Comparison of ENCODE assay signal across 10 cellular contexts in the genomic region with DNA sequence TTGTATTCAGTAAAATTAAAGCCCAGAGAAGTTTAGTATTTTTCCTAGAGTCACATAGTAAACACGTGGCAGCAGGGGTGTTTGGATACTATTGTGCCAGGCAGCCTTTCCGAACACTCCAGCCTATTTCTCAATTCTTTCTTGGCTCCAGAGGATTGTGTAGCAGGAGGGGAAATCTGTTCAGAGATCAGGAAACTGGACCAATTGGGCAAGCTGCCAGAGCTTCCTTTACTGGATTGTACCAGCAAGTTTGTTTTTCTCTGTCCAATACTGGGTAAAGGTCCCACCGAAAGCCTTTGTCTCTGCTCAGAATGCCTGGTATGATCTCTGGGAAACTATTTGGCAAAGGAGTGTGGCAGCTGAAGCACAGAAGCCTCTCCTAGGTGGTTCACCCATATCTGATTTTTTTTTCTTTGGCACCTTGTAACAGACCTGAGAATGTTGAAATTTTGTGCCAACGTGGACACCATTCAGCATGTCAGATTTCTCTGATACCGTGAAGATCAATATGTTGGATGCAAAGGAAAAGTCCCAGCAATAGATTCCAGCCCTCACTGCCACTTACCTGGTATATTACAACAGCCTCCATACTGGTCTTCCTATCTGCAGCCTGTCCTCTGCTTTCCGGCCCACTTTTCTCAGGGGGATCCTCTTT.
DNase-seq lines count a peak whose midpoint lies in the region; ATAC-seq and TF ChIP-seq lines count a peak whose summit lies in the region.
"Had no signal": no experiment of that assay in that cellular context is flagged by ENCODE, and none has a peak within 500 bp of the region (broad histone marks: within the 10 kb centered on the region; RNA-seq: fewer than 3 reads in every experiment).

No MANE protein-coding gene starts in this region.

- peak; percentile 85 for DNase-seq in MCF 10A (ENCODE audit: unreplicated experiment)
- DNase-seq in mammary epithelial cell: no peak
- peak; percentile 67 for DNase-seq in fibroblast of the conjunctiva (ENCODE audit: low read depth)
- DNase-seq in CD8-positive, alpha-beta memory T cell: no peak
- DNase-seq in osteoblast (ENCODE audit: insufficient read length, low spot score, missing footprints): no peak
- no peak for DNase-seq in HAP-1 (ENCODE audit: low spot score in 2 of 2)
- DNase-seq: activated CD4-positive, alpha-beta T cell treated with anti-CD3 and anti-CD28 coated beads for 36 hours; stimulated activated CD4-positive, alpha-beta T cell treated with anti-CD3 and anti-CD28 coated beads, Interleukin-4, amount 100 ng/mL, for 1 hour had no signal

- H3K4me3 Mint-ChIP-seq in MCF 10A (ENCODE audit: unreplicated experiment): no peak overlapping the region
- no peak overlapping the region for H3K4me3 Mint-ChIP-seq in nephron
- H3K4me3 Mint-ChIP-seq in CD8-positive, alpha-beta memory T cell: no peak overlapping the region
- H3K4me3 Mint-ChIP-seq: activated CD4-positive, alpha-beta T cell treated with anti-CD3 and anti-CD28 coated beads for 36 hours had no signal

- dilution Hi-C loops in mammary epithelial cell (cut with HindIII; ENCODE audit: low sequenced_read_pairs): no loop called here

- H3K4me1 Mint-ChIP-seq in MCF 10A (ENCODE audit: insufficient read depth, unreplicated experiment): peaks cover 26% of the 10 kb centered on the region
- peaks cover 27% of the 10 kb centered on the region for H3K4me1 Mint-ChIP-seq in nephron
- peaks cover 0 to under 1% (median 0%) of the 10 kb centered on the region in 3 donors for H3K4me1 Mint-ChIP-seq in CD8-positive, alpha-beta memory T cell
- H3K4me1 Mint-ChIP-seq: activated CD4-positive, alpha-beta T cell treated with anti-CD3 and anti-CD28 coated beads for 36 hours had no signal

- H3K36me3 ChIP-seq in mammary epithelial cell (ENCODE audit: insufficient read depth, low read length) (no peaks in the 10 kb centered on the region), osteoblast (ENCODE audit: insufficient read depth, low read length) (no peaks in the 10 kb centered on the region), HAP-1 (replicated peaks) (no peaks in the 10 kb centered on the region)
- no peaks in the 10 kb centered on the region for H3K36me3 ChIP-seq in CD8-positive, alpha-beta memory T cell (ENCODE audit: insufficient read depth, low read length)

- ATAC-seq in GM21786 (IDR thresholded peaks at IDR 0.05; ENCODE audit: unreplicated experiment): no peak
- ATAC-seq: activated CD4-positive, alpha-beta T cell treated with anti-CD3 and anti-CD28 coated beads for 36 hours had no signal

- H3K9me3 ChIP-seq in mammary epithelial cell (replicated peaks; ENCODE audit: insufficient read depth, low read length) (no peaks in the 10 kb centered on the region), osteoblast (ENCODE audit: low read depth, low read length) (no peaks in the 10 kb centered on the region), HAP-1 (no peaks in the 10 kb centered on the region)
- H3K9me3 ChIP-seq in CD8-positive, alpha-beta memory T cell (ENCODE audit: low read length): no peaks in the 10 kb centered on the region

- no peak for TF ChIP-seq CTCF in MCF 10A (IDR thresholded peaks at IDR 0.05; ENCODE audit: unreplicated experiment)
- TF ChIP-seq CTCF in mammary epithelial cell (conservative IDR thresholded peaks at IDR 0.05 in 1 of 2, IDR thresholded peaks at IDR 0.05 in 1 of 2; ENCODE audit: extremely low read depth in 1 of 2, insufficient read depth in 1 of 2, low read depth in 1 of 2, low read length in 2 of 2): no peak
- no peak for TF ChIP-seq CTCF in nephron (IDR thresholded peaks at IDR 0.05; ENCODE audit: unreplicated experiment in 3 of 3)
- no peak for TF ChIP-seq CTCF in osteoblast (IDR thresholded peaks at IDR 0.05; ENCODE audit: extremely low read depth, low read depth, low read length)

- no peak overlapping the region for H2AFZ ChIP-seq in mammary epithelial cell (ENCODE audit: low read depth, low read length)
- H2AFZ ChIP-seq in osteoblast (ENCODE audit: low read length): no peak overlapping the region

- H3K9ac ChIP-seq in mammary epithelial cell (ENCODE audit: insufficient read depth, low read length): no peak overlapping the region

- H3K4me3 ChIP-seq in mammary epithelial cell (replicated peaks in 1 of 3; ENCODE audit: insufficient read depth in 1 of 3, low read depth in 2 of 3, low read length in 3 of 3) (no peak overlapping the region), osteoblast (ENCODE audit: insufficient read depth, low read length) (no peak overlapping the region), HAP-1 (no peak overlapping the region)
- no peak overlapping the region for H3K4me3 ChIP-seq in CD8-positive, alpha-beta memory T cell (ENCODE audit: low read length)

- intact Hi-C loops in MCF 10A (cut with micrococcal nuclease): no loop called here
- intact Hi-C loops in mammary epithelial cell (cut with micrococcal nuclease): no loop called here

- H3K27me3 Mint-ChIP-seq in MCF 10A (ENCODE audit: insufficient read depth, unreplicated experiment) (no peaks in the 10 kb centered on the region), nephron (ENCODE audit: low read depth) (peaks cover 3% of the 10 kb centered on the region)
- no peaks in the 10 kb centered on the region for H3K27me3 Mint-ChIP-seq in CD8-positive, alpha-beta memory T cell

- in situ Hi-C loops in mammary epithelial cell (cut with MboI; ENCODE audit: low sequenced_read_pairs in 2 of 2): no loop called here
- in situ Hi-C loops in HAP-1 (cut with MboI; ENCODE audit: low sequenced_read_pairs): no loop called here

- H3K9me3 Mint-ChIP-seq in MCF 10A (ENCODE audit: unreplicated experiment) (peaks cover 5% of the 10 kb centered on the region), nephron (no peaks in the 10 kb centered on the region)
- no peaks in the 10 kb centered on the region for H3K9me3 Mint-ChIP-seq in CD8-positive, alpha-beta memory T cell

- H4K20me1 ChIP-seq in mammary epithelial cell (ENCODE audit: insufficient read depth, low read length): no peaks in the 10 kb centered on the region
- no peaks in the 10 kb centered on the region for H4K20me1 ChIP-seq in osteoblast (ENCODE audit: insufficient read depth, low read length)

- no peaks in the 10 kb centered on the region for H3K27me3 ChIP-seq in mammary epithelial cell (ENCODE audit: insufficient read depth, low read length)
- H3K27me3 ChIP-seq in CD8-positive, alpha-beta memory T cell (ENCODE audit: insufficient read depth, low read length, poor library complexity, severe bottlenecking): no peaks in the 10 kb centered on the region
- no peaks in the 10 kb centered on the region for H3K27me3 ChIP-seq in osteoblast (ENCODE audit: insufficient read depth, low read length)
- H3K27me3 ChIP-seq in HAP-1 (ENCODE audit: low read depth): no peaks in the 10 kb centered on the region

- BruUV-seq in MCF 10A (replicated peaks; lab: Mats Ljungman, UMichigan) (no TSS peak), mammary epithelial cell (replicated peaks; lab: Mats Ljungman, UMichigan) (no TSS peak)

- no peak overlapping the region for H3K27ac ChIP-seq in mammary epithelial cell (ENCODE audit: insufficient read depth, low read depth, low read length)
- H3K27ac ChIP-seq in CD8-positive, alpha-beta memory T cell (ENCODE audit: low read depth, low read length): no peak overlapping the region
- H3K27ac ChIP-seq in osteoblast (ENCODE audit: low read depth, low read length): no peak overlapping the region

- POLR2A ChIA-PET in MCF 10A (lab: Yijun Ruan, JAX): interaction anchor here (0.6 to 1.5 kb wide), 8 partner anchors 9 to 281 kb away, joined by 3 to 4 read pairs (median 3); no protein-coding TSS in a partner anchor
- POLR2A ChIA-PET in CD8-positive, alpha-beta memory T cell (lab: Charles Lee): no interaction called here

- CTCF ChIA-PET in MCF 10A (lab: Yijun Ruan, JAX): interaction anchor here (0.6 kb wide), 1 partner anchor 276 kb away, joined by 3 read pairs; no protein-coding TSS in a partner anchor
- CTCF ChIA-PET in mammary epithelial cell (lab: Charles Lee; ENCODE audit: low non-redundant PET): no interaction called here
- CTCF ChIA-PET in CD8-positive, alpha-beta memory T cell (lab: Charles Lee): no interaction called here

- H3K36me3 Mint-ChIP-seq in MCF 10A (ENCODE audit: insufficient read depth, unreplicated experiment) (no peaks in the 10 kb centered on the region), nephron (ENCODE audit: low read depth) (no peaks in the 10 kb centered on the region)
- peaks cover 0 to 1% (median 0%) of the 10 kb centered on the region in 3 donors for H3K36me3 Mint-ChIP-seq in CD8-positive, alpha-beta memory T cell

- H3K4me1 ChIP-seq in mammary epithelial cell (ENCODE audit: insufficient read depth, low read length) (peaks cover 13% of the 10 kb centered on the region), osteoblast (ENCODE audit: insufficient read depth, low read length) (no peaks in the 10 kb centered on the region), HAP-1 (peaks cover 20% of the 10 kb centered on the region)
- no peaks in the 10 kb centered on the region for H3K4me1 ChIP-seq in CD8-positive, alpha-beta memory T cell (ENCODE audit: insufficient read depth, low read length)

- H3K4me2 ChIP-seq in mammary epithelial cell (ENCODE audit: insufficient read depth, low read depth, low read length) (no peak overlapping the region), osteoblast (ENCODE audit: insufficient read depth, low read length) (no peak overlapping the region)

- 34% methylated on average over 6 of the region's 6 CpGs for WGBS in mammary epithelial cell (ENCODE audit: low coverage, missing lambda C conversion rate)

- H3K79me2 ChIP-seq in mammary epithelial cell (ENCODE audit: insufficient read depth, low read length): no peaks in the 10 kb centered on the region
- no peaks in the 10 kb centered on the region for H3K79me2 ChIP-seq in osteoblast (ENCODE audit: insufficient read depth, low read length)

- H3K27ac Mint-ChIP-seq in MCF 10A (ENCODE audit: low read depth, unreplicated experiment) (peak overlapping the region; percentile 59), nephron (peak overlapping the region in 2 of 3 experiments; percentile 1 to 16)
- H3K27ac Mint-ChIP-seq in CD8-positive, alpha-beta memory T cell: no peak overlapping the region
- H3K27ac Mint-ChIP-seq: activated CD4-positive, alpha-beta T cell treated with anti-CD3 and anti-CD28 coated beads for 36 hours had no signal

Comparison
In these comparisons a context has a peak if more than half of its experiments do, and no peak if none do; other contexts are left out.
1. DNase-seq: peak in MCF 10A (single experiment) and fibroblast of the conjunctiva (single experiment); none in mammary epithelial cell (single experiment), CD8-positive, alpha-beta memory T cell (0 of 5), osteoblast (single experiment) and HAP-1 (0 of 2).
2. H3K27ac Mint-ChIP-seq: peak in MCF 10A (single experiment) and nephron (2 of 3); none in CD8-positive, alpha-beta memory T cell (0 of 8).